Comparison of ENCODE assay signal across 8 cellular contexts in genomic region chr19:2059422-2060201, GRCh38. TPM values are rescaled to one million over a fixed set of nuclear protein-coding genes. Genes with fewer than 3 reads are reported as not detected.
DNase-seq lines count a peak whose midpoint lies in the region; ATAC-seq and TF ChIP-seq lines count a peak whose summit lies in the region.

No MANE protein-coding gene starts in this region.

- ATAC-seq in GM19328 (IDR thresholded peaks at IDR 0.05; ENCODE audit: unreplicated experiment) (no peak), GM19035 (IDR thresholded peaks at IDR 0.05; ENCODE audit: unreplicated experiment) (no peak), GM21786 (IDR thresholded peaks at IDR 0.05; ENCODE audit: unreplicated experiment) (no peak)

- H3K36me3 Mint-ChIP-seq in activated naive CD4-positive, alpha-beta T cell treated with anti-CD3 and anti-CD28 coated beads, Interleukin-2, amount 50 U/mL, for 24 hours, result no peaks in the 10 kb centered on the region

- no peak overlapping the region for H3K4me3 ChIP-seq in epithelial cell of esophagus (ENCODE audit: low read length)

- H3K9me3 Mint-ChIP-seq in activated naive CD4-positive, alpha-beta T cell treated with anti-CD3 and anti-CD28 coated beads, Interleukin-2, amount 50 U/mL, for 24 hours, result no peaks in the 10 kb centered on the region

- H3K27ac Mint-ChIP-seq in activated naive CD4-positive, alpha-beta T cell treated with anti-CD3 and anti-CD28 coated beads, Interleukin-2, amount 50 U/mL, for 24 hours, result peak overlapping the region; percentile 98

- peak overlapping the region; percentile 89 for H3K4me3 Mint-ChIP-seq in activated naive CD4-positive, alpha-beta T cell treated with anti-CD3 and anti-CD28 coated beads, Interleukin-2, amount 50 U/mL, for 24 hours

- H3K4me1 Mint-ChIP-seq in activated naive CD4-positive, alpha-beta T cell treated with anti-CD3 and anti-CD28 coated beads, Interleukin-2, amount 50 U/mL, for 24 hours, result peaks cover 59% of the 10 kb centered on the region

- H3K27me3 Mint-ChIP-seq in activated naive CD4-positive, alpha-beta T cell treated with anti-CD3 and anti-CD28 coated beads, Interleukin-2, amount 50 U/mL, for 24 hours, result no peaks in the 10 kb centered on the region

- no peak for TF ChIP-seq CTCF in epithelial cell of esophagus (IDR thresholded peaks at IDR 0.05; ENCODE audit: insufficient read depth, low read depth, low read length, missing control alignments)

- no peak for DNase-seq in activated naive CD4-positive, alpha-beta T cell treated with Interleukin-2 at 50 U/mL for 16 hours
- DNase-seq in SK-N-DZ (ENCODE audit: low spot score) (peak; percentile 67), epithelial cell of esophagus (ENCODE audit: low read depth) (peak; percentile 53), myocyte (ENCODE audit: low read depth) (peak; percentile 84)

RNA-seq across cellular contexts. Expression of gene MKNK2, which starts 8.6 kb away (rescaled TPM):
- 43.2 and 44.6 TPM in 2 replicates for polyA plus RNA-seq in SK-N-DZ (2014; cell fraction: cytosol; rRNA removed)
- polyA plus RNA-seq in SK-N-DZ (2014; cell fraction: nucleus; rRNA removed), result 59.1 and 76.4 TPM in 2 replicates
- 35.3 and 44.6 TPM in 2 replicates for total RNA-seq in myocyte
- 34.7 TPM for polyA plus RNA-seq in myocyte (2012)

RNA-seq across cellular contexts. Expression of gene MOB3A, which starts 36.5 kb away (rescaled TPM):
- 7.2 and 8.4 TPM in 2 replicates for polyA plus RNA-seq in SK-N-DZ (2014; cell fraction: cytosol; rRNA removed)
- polyA plus RNA-seq in SK-N-DZ (2014; cell fraction: nucleus; rRNA removed), result 3.4 and 4.2 TPM in 2 replicates
- total RNA-seq in myocyte, result 17.6 and 22.4 TPM in 2 replicates
- polyA plus RNA-seq in myocyte (2012), result 20.7 TPM

RNA-seq across cellular contexts. Expression of gene IZUMO4, which starts 37.1 kb away (rescaled TPM):
- 0.27 and 1.7 TPM in 2 replicates for polyA plus RNA-seq in SK-N-DZ (2014; cell fraction: cytosol; rRNA removed)
- polyA plus RNA-seq in SK-N-DZ (2014; cell fraction: nucleus; rRNA removed), result 6.8 and 9.5 TPM in 2 replicates
- total RNA-seq in myocyte, result 7.2 and 8.2 TPM in 2 replicates
- 6.2 TPM for polyA plus RNA-seq in myocyte (2012)

RNA-seq across cellular contexts. Expression of gene BTBD2, which starts 44.1 kb away (rescaled TPM):
- 94.2 and 137 TPM in 2 replicates for polyA plus RNA-seq in SK-N-DZ (2014; cell fraction: cytosol; rRNA removed)
- 74.0 and 88.6 TPM in 2 replicates for polyA plus RNA-seq in SK-N-DZ (2014; cell fraction: nucleus; rRNA removed)
- total RNA-seq in myocyte, result 40.2 and 44.4 TPM in 2 replicates
- polyA plus RNA-seq in myocyte (2012), result 59.6 TPM
